8 cellular contexts compared by ENCODE assay signal in genomic region chr20:219290-220115, GRCh38. TPM values are rescaled to one million over a fixed set of nuclear protein-coding genes. Genes with fewer than 3 reads are reported as not detected.
DNase-seq lines count a peak whose midpoint lies in the region; ATAC-seq and TF ChIP-seq lines count a peak whose summit lies in the region.

No MANE protein-coding gene starts in this region.

- H2AFZ ChIP-seq in GM23338: no peak overlapping the region

- no peaks in the 10 kb centered on the region for H3K4me1 Mint-ChIP-seq in GM23338

- no peaks in the 10 kb centered on the region for H3K36me3 Mint-ChIP-seq in GM23338 (ENCODE audit: low read depth)

- TF ChIP-seq CTCF in AG04450 (IDR thresholded peaks at IDR 0.05; ENCODE audit: low read depth, low read length) (peak; percentile 15; the same call in 1 of the 2 replicates), GM23338 (conservative IDR thresholded peaks at IDR 0.05; ENCODE audit: low read depth in 2 of 2) (peak; percentile 65 to 80), heart left ventricle (IDR thresholded peaks at IDR 0.05) (peak in 10 of 12 donors; percentile 24 to 53 (median 40))

- no peaks in the 10 kb centered on the region for H3K9me3 Mint-ChIP-seq in GM23338

- intact Hi-C loops in heart left ventricle (cut with DNase I): no loop called here

- no peak overlapping the region for H3K4me2 ChIP-seq in GM23338

- ATAC-seq in GM23338 (peak; percentile 96), heart left ventricle (peak in 3 of 4 donors; percentile 63 to 71 (median 66))

- H3K4me3 ChIP-seq in AG04450 (ENCODE audit: low read depth, low read length): no peak overlapping the region
- H3K4me3 ChIP-seq in GM23338: no peak overlapping the region
- no peak overlapping the region for H3K4me3 ChIP-seq in heart left ventricle

- peaks cover 4% of the 10 kb centered on the region for H3K27me3 ChIP-seq in AG04450 (ENCODE audit: control insufficient read depth, insufficient read depth, low read length)
- H3K27me3 ChIP-seq in GM23338 (ENCODE audit: insufficient read depth): peaks cover 58% of the 10 kb centered on the region
- peaks cover 0 to 14% (median 0%) of the 10 kb centered on the region in 9 donors for H3K27me3 ChIP-seq in heart left ventricle

- H3K4me3 Mint-ChIP-seq in GM23338: no peak overlapping the region

- no peaks in the 10 kb centered on the region for H3K9me3 ChIP-seq in AG04450 (ENCODE audit: control insufficient read depth, insufficient read depth, low read length)
- H3K9me3 ChIP-seq in heart left ventricle: no peaks in the 10 kb centered on the region

- H3F3A ChIP-seq in GM23338 (replicated peaks; ENCODE audit: low read depth): no peaks in the 10 kb centered on the region

- no peaks in the 10 kb centered on the region for H3K36me3 ChIP-seq in GM23338 (ENCODE audit: insufficient read depth)
- H3K36me3 ChIP-seq in heart left ventricle: no peaks in the 10 kb centered on the region

- CTCF ChIA-PET in AG04450 (lab: Charles Lee): interaction anchor here (0.8 to 1.2 kb wide), 2 partner anchors 13 to 40 kb away, joined by 3 to 5 read pairs; no protein-coding TSS in a partner anchor

- no peak overlapping the region for H3K27ac ChIP-seq in AG04450 (ENCODE audit: low read depth, low read length)
- no peak overlapping the region for H3K27ac ChIP-seq in GM23338 (ENCODE audit: low read depth)
- no peak overlapping the region for H3K27ac ChIP-seq in heart left ventricle

- DNase-seq in AG04450 (ENCODE audit: low read depth, low spot score) (no peak), GM23338 (ENCODE audit: low spot score) (peak; percentile 78), OCI-M1 (lab: John Stamatoyannopoulos, UW) (peak; percentile 72), heart left ventricle (no peak), kidney glomerular epithelial cell (lab: John Stamatoyannopoulos, UW) (no peak), SKM-1 treated with dmso at 0.1 percent for 144 hours (lab: John Stamatoyannopoulos, UW; ENCODE audit: unreplicated experiment) (no peak), NCI-H226 (no peak)
- no peak for DNase-seq in activated naive CD4-positive, alpha-beta T cell treated with anti-CD3 and anti-CD28 coated beads, Interleukin-2, amount 50 U/mL, for 16 hours

- WGBS in heart left ventricle, 4 donors: 0 to 6% (median 1%) methylated on average over 1 of the region's 1 CpG

- H3K79me2 ChIP-seq in GM23338 (replicated peaks; ENCODE audit: insufficient read depth): no peaks in the 10 kb centered on the region

- TF ChIP-seq POLR2A in heart left ventricle (IDR thresholded peaks at IDR 0.05): no peak

- POLR2A ChIA-PET in AG04450 (lab: Yijun Ruan, JAX): no interaction called here

- H3K4me1 ChIP-seq in GM23338 (ENCODE audit: insufficient read depth): no peaks in the 10 kb centered on the region
- H3K4me1 ChIP-seq in heart left ventricle: peaks cover 0 to 9% (median 0%) of the 10 kb centered on the region in 12 donors

- peaks cover 3% of the 10 kb centered on the region for H3K27me3 Mint-ChIP-seq in GM23338 (ENCODE audit: insufficient read depth, low read depth, poor library complexity)

- H3K27ac Mint-ChIP-seq in GM23338: no peak overlapping the region

- H3K9me2 ChIP-seq in GM23338 (ENCODE audit: insufficient read depth): no peaks in the 10 kb centered on the region

- H4K20me1 ChIP-seq in GM23338 (replicated peaks; ENCODE audit: insufficient read depth): no peaks in the 10 kb centered on the region

TF ChIP-seq in GM23338, 12 proteins besides CTCF, POLR2A, EP300 and RAD21 (continues in another document):
- no peak for TF ChIP-seq REST (IDR thresholded peaks at IDR 0.05; ENCODE audit: unreplicated experiment)
- no peak for TF ChIP-seq JUNB (IDR thresholded peaks at IDR 0.05; ENCODE audit: unreplicated experiment)
- TF ChIP-seq NANOG (IDR thresholded peaks at IDR 0.05; ENCODE audit: borderline replicate concordance): no peak

RNA-seq across cellular contexts. Expression of gene DEFB129, which starts 7.6 kb away (rescaled TPM):
- not detected in 2 replicates for polyA plus RNA-seq in AG04450 (2011; rRNA removed)
- not detected in 2 replicates for polyA minus RNA-seq in AG04450 (2011; rRNA and poly(A)+ RNA removed)
- total RNA-seq in GM23338 (2014; rRNA removed; shearing (Covaris generic)): not detected in 2 replicates
- polyA plus RNA-seq in GM23338 (2016; fragmentation: Nextera tagmentation; extraction: Ambion mirVana): not detected in 2 replicates
- not detected for total RNA-seq in heart left ventricle
- polyA plus RNA-seq in heart left ventricle: not detected

RNA-seq across cellular contexts. Expression of gene DEFB128, which starts 30.0 kb away (rescaled TPM):
- polyA plus RNA-seq in AG04450 (2011; rRNA removed): not detected in 2 replicates
- polyA minus RNA-seq in AG04450 (2011; rRNA and poly(A)+ RNA removed): not detected in 2 replicates
- not detected in 2 replicates for total RNA-seq in GM23338 (2014; rRNA removed; shearing (Covaris generic))
- not detected in 2 replicates for polyA plus RNA-seq in GM23338 (2016; fragmentation: Nextera tagmentation; extraction: Ambion mirVana)
- total RNA-seq in heart left ventricle: not detected
- polyA plus RNA-seq in heart left ventricle: not detected

RNA-seq across cellular contexts. Expression of gene DEFB132, which starts 38.0 kb away (rescaled TPM):
- polyA plus RNA-seq in AG04450 (2011; rRNA removed) (not detected in 2 replicates), GM23338 (2016; fragmentation: Nextera tagmentation; extraction: Ambion mirVana) (not detected in 2 replicates), heart left ventricle (not detected)
- not detected in 2 replicates for polyA minus RNA-seq in AG04450 (2011; rRNA and poly(A)+ RNA removed)
- not detected in 2 replicates for total RNA-seq in GM23338 (2014; rRNA removed; shearing (Covaris generic))
- total RNA-seq in heart left ventricle: under 1 TPM in 2 of 9 donors, not detected in 7; 0.35 to 0.59 TPM

Comparison
In these comparisons a context has a peak if more than half of its experiments do, and no peak if none do; other contexts are left out.
1. DNase-seq: peak in GM23338 (single experiment) and OCI-M1 (single experiment); none in AG04450 (single experiment), heart left ventricle (0 of 5), kidney glomerular epithelial cell (single experiment), SKM-1 treated with dmso at 0.1 percent for 144 hours (single experiment), activated naive CD4-positive, alpha-beta T cell treated with anti-CD3 and anti-CD28 coated beads, Interleukin-2, amount 50 U/mL, for 16 hours (single experiment) and NCI-H226 (single experiment).
2. CTCF ChIP-seq: peak in every context shown above with its lines; median percentile 72 in GM23338; 40 in heart left ventricle; 15 in AG04450.